Comparison of ENCODE assay signal across 1 cellular context in genomic region chr9:89234636-89235035, GRCh38.
TF ChIP-seq lines count a peak whose summit lies in the region.

No MANE protein-coding gene starts in this region.

TF ChIP-seq in WTC11, 78 proteins besides CTCF, POLR2A, EP300 and RAD21 (continued from another document):
- no peak for TF ChIP-seq AFF4 (CRISPR knock-in tag; IDR thresholded peaks at IDR 0.05; ENCODE audit: borderline replicate concordance)
- TF ChIP-seq ATF3 (CRISPR knock-in tag; conservative IDR thresholded peaks at IDR 0.05): no peak
- TF ChIP-seq, protein P1, sequence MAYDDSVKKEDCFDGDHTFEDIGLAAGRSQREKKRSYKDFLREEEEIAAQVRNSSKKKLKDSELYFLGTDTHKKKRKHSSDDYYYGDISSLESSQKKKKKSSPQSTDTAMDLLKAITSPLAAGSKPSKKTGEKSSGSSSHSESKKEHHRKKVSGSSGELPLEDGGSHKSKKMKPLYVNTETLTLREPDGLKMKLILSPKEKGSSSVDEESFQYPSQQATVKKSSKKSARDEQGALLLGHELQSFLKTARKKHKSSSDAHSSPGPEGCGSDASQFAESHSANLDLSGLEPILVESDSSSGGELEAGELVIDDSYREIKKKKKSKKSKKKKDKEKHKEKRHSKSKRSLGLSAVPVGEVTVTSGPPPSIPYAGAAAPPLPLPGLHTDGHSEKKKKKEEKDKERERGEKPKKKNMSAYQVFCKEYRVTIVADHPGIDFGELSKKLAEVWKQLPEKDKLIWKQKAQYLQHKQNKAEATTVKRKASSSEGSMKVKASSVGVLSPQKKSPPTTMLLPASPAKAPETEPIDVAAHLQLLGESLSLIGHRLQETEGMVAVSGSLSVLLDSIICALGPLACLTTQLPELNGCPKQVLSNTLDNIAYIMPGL (CRISPR knock-in tag; IDR thresholded peaks at IDR 0.05): 0 out of 2 replicates have a peak, but pooled peaks have one; percentile 17
- TF ChIP-seq MAX (CRISPR knock-in tag; IDR thresholded peaks at IDR 0.05): peak; percentile 75; the same call in 1 of the 2 replicates
- no peak for TF ChIP-seq JUN (CRISPR knock-in tag; IDR thresholded peaks at IDR 0.05)
- TF ChIP-seq FOXP1 (CRISPR knock-in tag; IDR thresholded peaks at IDR 0.05; ENCODE audit: borderline replicate concordance): no peak
- TF ChIP-seq STAT6 (CRISPR knock-in tag; conservative IDR thresholded peaks at IDR 0.05; ENCODE audit: low read depth): no peak
- TF ChIP-seq ATF6 (CRISPR knock-in tag; IDR thresholded peaks at IDR 0.05): no peak
